In the genomic region with DNA sequence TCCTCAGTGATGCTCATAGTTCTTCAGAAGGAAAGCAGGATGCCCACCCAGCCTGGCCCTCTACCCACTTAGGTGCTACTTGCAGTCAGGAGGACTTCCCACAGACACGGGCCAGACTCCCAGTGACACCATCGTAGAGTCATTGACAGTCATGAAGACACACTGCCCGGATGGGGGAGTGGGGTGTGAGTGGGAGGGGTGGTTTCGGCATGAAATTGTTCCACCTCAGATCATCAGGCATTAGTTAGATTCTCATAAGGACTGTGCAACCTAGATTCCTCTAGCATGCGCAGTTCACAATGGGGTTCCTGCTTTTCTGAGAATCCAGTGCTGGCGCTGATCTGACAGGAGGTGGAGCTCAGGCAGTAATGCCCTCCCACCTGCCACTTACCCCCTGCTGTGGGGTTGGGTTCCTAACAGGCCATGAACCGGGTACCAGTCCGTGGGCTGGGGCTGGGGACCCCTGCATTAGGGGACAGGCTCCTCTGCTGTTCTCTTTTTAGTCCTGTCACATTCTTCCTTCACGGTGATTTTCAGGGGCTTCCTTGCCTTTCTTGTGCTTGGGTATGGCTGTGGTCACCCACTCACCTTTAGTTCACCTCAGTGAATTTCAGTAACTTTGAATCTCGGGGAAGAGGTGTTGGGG, we compare ENCODE assay signal across 1 cellular context.
TF ChIP-seq lines count a peak whose summit lies in the region.

No MANE protein-coding gene starts in this region.

TF ChIP-seq in IMR-90, 13 proteins besides CTCF, POLR2A, EP300 and RAD21 (continued from another document):
- TF ChIP-seq MAZ (IDR thresholded peaks at IDR 0.05; ENCODE audit: borderline replicate concordance, low read depth, low read length), result no peak
- TF ChIP-seq, protein P1, sequence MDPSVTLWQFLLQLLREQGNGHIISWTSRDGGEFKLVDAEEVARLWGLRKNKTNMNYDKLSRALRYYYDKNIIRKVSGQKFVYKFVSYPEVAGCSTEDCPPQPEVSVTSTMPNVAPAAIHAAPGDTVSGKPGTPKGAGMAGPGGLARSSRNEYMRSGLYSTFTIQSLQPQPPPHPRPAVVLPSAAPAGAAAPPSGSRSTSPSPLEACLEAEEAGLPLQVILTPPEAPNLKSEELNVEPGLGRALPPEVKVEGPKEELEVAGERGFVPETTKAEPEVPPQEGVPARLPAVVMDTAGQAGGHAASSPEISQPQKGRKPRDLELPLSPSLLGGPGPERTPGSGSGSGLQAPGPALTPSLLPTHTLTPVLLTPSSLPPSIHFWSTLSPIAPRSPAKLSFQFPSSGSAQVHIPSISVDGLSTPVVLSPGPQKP (IDR thresholded peaks at IDR 0.05; ENCODE audit: borderline replicate concordance, low read depth, low read length), result no peak
